In the genomic region with DNA sequence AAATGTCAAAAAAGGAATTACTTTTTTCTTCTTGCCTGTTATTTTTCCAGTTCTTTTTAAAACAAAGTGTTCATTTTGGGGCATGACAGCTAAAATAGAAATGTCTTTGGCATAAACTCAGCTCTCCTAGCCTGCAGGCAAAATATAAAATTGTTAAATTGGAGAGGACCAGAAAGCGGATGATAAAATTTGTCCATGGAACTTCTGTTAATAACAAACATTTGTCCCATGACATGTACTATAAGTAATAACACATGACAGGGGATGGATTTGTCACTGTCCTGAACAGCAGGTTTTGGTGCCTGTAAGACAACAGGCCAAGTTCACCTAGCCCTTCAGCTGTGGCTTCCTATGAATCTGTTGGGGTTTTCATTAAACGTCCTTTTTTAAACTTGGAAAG, we compare ENCODE assay signal across 24 cellular contexts.
"Had no signal": no experiment of that assay in that cellular context is flagged by ENCODE, and none has a peak within 500 bp of the region (broad histone marks: within the 10 kb centered on the region; RNA-seq: fewer than 3 reads in every experiment).

No MANE protein-coding gene starts in this region.

- H3K36me3 Mint-ChIP-seq: immature natural killer cell; stimulated activated effector memory CD8-positive, alpha-beta T cell treated with anti-CD3 and anti-CD28 coated beads, Interleukin-12 subunit alpha, Interleukin-12 subunit beta, amount 100 ng/mL, for 72 hours; type B pancreatic cell had no signal

- DNase-seq: cerebellar nuclear complex; effector CD8-positive, alpha-beta T cell; endodermal cell; hypothalamus; immature natural killer cell; islet precursor cell; kidney glomerular epithelial cell; left ventricle myocardium superior; lower lobe of right lung; naive thymus-derived CD8-positive, alpha-beta T cell; right lobe of liver; small intestine; stimulated activated CD4-positive, alpha-beta T cell treated with anti-CD3 and anti-CD28 coated beads, Interleukin-1b, Interleukin-23, amount 100 ng/mL, for 48 hours; stimulated activated CD4-positive, alpha-beta T cell treated with anti-CD3 and anti-CD28 coated beads, Interleukin-4, amount 100 ng/mL, for 1 hour; stimulated activated naive CD4-positive, alpha-beta T cell treated with Interleukin-2 at 50 U/mL for 16 hours; stomach; thyroid gland had no signal

- H3K27me3 ChIP-seq: right lobe of liver, stomach, thyroid gland had no signal

- H3K4me1 ChIP-seq: lower lobe of right lung, parathyroid adenoma, right lobe of liver, stomach had no signal

- H3K79me2 ChIP-seq: parathyroid adenoma had no signal

- H3K36me3 ChIP-seq: lower lobe of right lung, right lobe of liver, stomach, thyroid gland had no signal

- H2AFZ ChIP-seq: parathyroid adenoma had no signal

- H3K27ac Mint-ChIP-seq: dendritic cell treated with granulocyte-macrophage colony-stimulating factor and Interleukin-4, amounts not matched to agents 40 ng/mL and 50 ng/mL, for 4 days; endodermal cell; immature natural killer cell; naive thymus-derived CD8-positive, alpha-beta T cell; progenitor cell of endocrine pancreas; stimulated activated effector memory CD8-positive, alpha-beta T cell treated with anti-CD3 and anti-CD28 coated beads, Interleukin-12 subunit alpha, Interleukin-12 subunit beta, amount 100 ng/mL, for 72 hours; type B pancreatic cell had no signal

- H3K9me3 Mint-ChIP-seq: stimulated activated effector memory CD8-positive, alpha-beta T cell treated with anti-CD3 and anti-CD28 coated beads, Interleukin-12 subunit alpha, Interleukin-12 subunit beta, amount 100 ng/mL, for 72 hours had no signal

- ATAC-seq: esophagus mucosa; left ventricle myocardium superior; lower lobe of right lung; naive thymus-derived CD8-positive, alpha-beta T cell; right lobe of liver; stimulated activated effector memory CD8-positive, alpha-beta T cell treated with anti-CD3 and anti-CD28 coated beads, Interleukin-12 subunit alpha, Interleukin-12 subunit beta, amount 100 ng/mL, for 72 hours had no signal

- H3K4me3 Mint-ChIP-seq: dendritic cell treated with granulocyte-macrophage colony-stimulating factor and Interleukin-4, amounts not matched to agents 40 ng/mL and 50 ng/mL, for 4 days; endodermal cell; immature natural killer cell; naive thymus-derived CD8-positive, alpha-beta T cell; stimulated activated effector memory CD8-positive, alpha-beta T cell treated with anti-CD3 and anti-CD28 coated beads, Interleukin-12 subunit alpha, Interleukin-12 subunit beta, amount 100 ng/mL, for 72 hours; type B pancreatic cell had no signal

- H3K27me3 Mint-ChIP-seq: dendritic cell treated with granulocyte-macrophage colony-stimulating factor and Interleukin-4, amounts not matched to agents 40 ng/mL and 50 ng/mL, for 4 days; progenitor cell of endocrine pancreas; type B pancreatic cell had no signal

- H3K4me3 ChIP-seq: lower lobe of right lung, right lobe of liver, stomach, thyroid gland had no signal

- H3K4me1 Mint-ChIP-seq: endodermal cell; immature natural killer cell; naive thymus-derived CD8-positive, alpha-beta T cell; stimulated activated effector memory CD8-positive, alpha-beta T cell treated with anti-CD3 and anti-CD28 coated beads, Interleukin-12 subunit alpha, Interleukin-12 subunit beta, amount 100 ng/mL, for 72 hours had no signal

- H3K9me3 ChIP-seq: lower lobe of right lung, right lobe of liver, stomach, thyroid gland had no signal

- H3K27ac ChIP-seq: epithelial cell of prostate, lower lobe of right lung, parathyroid adenoma, right lobe of liver, stomach, thyroid gland had no signal
